8 cellular contexts compared by ENCODE assay signal in genomic region chr12:64890873-64891468, GRCh38.
A peak's percentile ranks its signal among the peaks of the same experiment; 100 is the strongest.
DNase-seq lines count a peak whose midpoint lies in the region; ATAC-seq, FAIRE-seq and TF ChIP-seq lines count a peak whose summit lies in the region.

No MANE protein-coding gene starts in this region.

- in situ Hi-C loops in Caki2 (cut with HindIII; ENCODE audit: low pct_unique_long_range_greater_than_20kb, low sequenced_read_pairs): no loop called here

- H3K27me3 ChIP-seq in dorsolateral prefrontal cortex: peaks cover 0 to 13% (median 0%) of the 10 kb centered on the region in 45 donors

- intact Hi-C loops in dorsolateral prefrontal cortex (cut with DNase I): loop anchor here (2.0 to 10.0 kb wide), 4 partner anchors 216 to 1214 kb away; partner anchors contain the start of gene WIF1 (in 1 of the 2)

- no peak for FAIRE-seq in RCC 7860 (lab: Jason Lieb, UNC)

- peak; percentile 67 for ATAC-seq in GM19468 (IDR thresholded peaks at IDR 0.05; ENCODE audit: extremely low read depth, unreplicated experiment)
- no peak for ATAC-seq in GM21528 (IDR thresholded peaks at IDR 0.05; ENCODE audit: low FRiP score, unreplicated experiment)
- ATAC-seq in HG03439 (IDR thresholded peaks at IDR 0.05; ENCODE audit: unreplicated experiment): no peak

- no peak overlapping the region for H3K27ac ChIP-seq in dorsolateral prefrontal cortex

- DNase-seq in Caki2 (ENCODE audit: low read depth) (peak; percentile 63), M059J (ENCODE audit: low read depth) (peak; percentile 59), RCC 7860 (ENCODE audit: low spot score) (peak; percentile 29), dorsolateral prefrontal cortex (no peak), medulla oblongata (ENCODE audit: extremely low spot score) (peak; percentile 84)

- no peak overlapping the region for H3K4me3 ChIP-seq in dorsolateral prefrontal cortex

- TF ChIP-seq CTCF in dorsolateral prefrontal cortex (IDR thresholded peaks at IDR 0.05 in 54 of 56, conservative IDR thresholded peaks at IDR 0.05 in 2 of 56; ENCODE audit: low read depth in 1 of 56, partially characterized antibody in 56 of 56): peak; percentile 71 to 98 (median 91)

Comparison
In these comparisons a context has a peak if more than half of its experiments do, and no peak if none do; other contexts are left out.
1. DNase-seq: peak in Caki2 (single experiment), M059J (single experiment), RCC 7860 (single experiment) and medulla oblongata (single experiment); none in dorsolateral prefrontal cortex (0 of 10).